In genomic region chr3:197953881-197954280, GRCh38 we compare ENCODE assay signal across 14 cellular contexts. TPM values are rescaled to one million over a fixed set of nuclear protein-coding genes. Genes with fewer than 3 reads are reported as not detected.
DNase-seq lines count a peak whose midpoint lies in the region; ATAC-seq and TF ChIP-seq lines count a peak whose summit lies in the region.
"Had no signal": no experiment of that assay in that cellular context is flagged by ENCODE, and none has a peak within 500 bp of the region (broad histone marks: within the 10 kb centered on the region; RNA-seq: fewer than 3 reads in every experiment).

No MANE protein-coding gene starts in this region.

- POLR2A ChIA-PET in MCF 10A (lab: Yijun Ruan, JAX) = interaction anchor here (0.8 to 1.5 kb wide), 3 partner anchors 9 to 64 kb away, joined by 3 to 4 read pairs (median 3); no protein-coding TSS in a partner anchor
- POLR2A ChIA-PET in activated CD8-positive, alpha-beta T cell treated with anti-CD3 and anti-CD28 coated beads for 36 hours (lab: Charles Lee) = interaction anchor here (0.8 to 0.9 kb wide), 2 partner anchors 10 to 38 kb away, joined by 3 to 4 read pairs; no protein-coding TSS in a partner anchor

- H3K36me3 ChIP-seq in breast epithelium (no peaks in the 10 kb centered on the region), ascending aorta (peaks cover 46 to 57% of the 10 kb centered on the region in 2 donors)

- no peak for TF ChIP-seq POLR2A in breast epithelium (IDR thresholded peaks at IDR 0.05)
- no peak for TF ChIP-seq POLR2A in lower leg skin (IDR thresholded peaks at IDR 0.05)

- no peaks in the 10 kb centered on the region for H3K27me3 ChIP-seq in breast epithelium
- H3K27me3 ChIP-seq in ascending aorta = no peaks in the 10 kb centered on the region
- H3K27me3 ChIP-seq: SJSA1, stomach had no signal

- intact Hi-C loops in MCF 10A (cut with micrococcal nuclease) = no loop called here
- intact Hi-C loops in breast epithelium (cut with DNase I; ENCODE audit: low total_unique reads) = no loop called here
- intact Hi-C loops in activated CD8-positive, alpha-beta T cell treated with anti-CD3 and anti-CD28 coated beads for 36 hours (cut with micrococcal nuclease) = no loop called here
- intact Hi-C loops in ascending aorta (cut with DNase I) = loop anchor here (5.0 kb wide), 1 partner anchor 217 kb away; the partner anchor contains the start of gene RUBCN
- intact Hi-C loops in lower leg skin (cut with DNase I; ENCODE audit: low total_unique reads) = no loop called here

- peaks cover 90% of the 10 kb centered on the region for H3K36me3 Mint-ChIP-seq in MCF 10A (ENCODE audit: insufficient read depth, unreplicated experiment)
- peaks cover 77% of the 10 kb centered on the region for H3K36me3 Mint-ChIP-seq in activated CD8-positive, alpha-beta T cell treated with anti-CD3 and anti-CD28 coated beads for 36 hours (ENCODE audit: low read depth)

- peak overlapping the region; percentile 49 for H3K27ac Mint-ChIP-seq in MCF 10A (ENCODE audit: low read depth, unreplicated experiment)
- peak overlapping the region; percentile 82 for H3K27ac Mint-ChIP-seq in activated CD8-positive, alpha-beta T cell treated with anti-CD3 and anti-CD28 coated beads for 36 hours
- peak overlapping the region in 1 of 2 donors; percentile 76 for H3K27ac Mint-ChIP-seq in stimulated activated naive CD8-positive, alpha-beta T cell treated with anti-CD3 and anti-CD28 coated beads, Interleukin-15, amount 100 ng/mL, for 72 hours

- H3K27ac ChIP-seq in breast epithelium (peak overlapping the region in 1 of 2 donors; percentile 14), ascending aorta (peak overlapping the region in 1 of 2 donors; percentile 6)
- H3K27ac ChIP-seq: SJSA1 had no signal

- no TSS peak for BruUV-seq in MCF 10A (replicated peaks; lab: Mats Ljungman, UMichigan)

- H3K27me3 Mint-ChIP-seq in MCF 10A (ENCODE audit: insufficient read depth, unreplicated experiment) = no peaks in the 10 kb centered on the region
- H3K27me3 Mint-ChIP-seq in activated CD8-positive, alpha-beta T cell treated with anti-CD3 and anti-CD28 coated beads for 36 hours = no peaks in the 10 kb centered on the region
- no peaks in the 10 kb centered on the region for H3K27me3 Mint-ChIP-seq in stimulated activated naive CD8-positive, alpha-beta T cell treated with anti-CD3 and anti-CD28 coated beads, Interleukin-15, amount 100 ng/mL, for 72 hours

- H3K4me1 Mint-ChIP-seq in MCF 10A (ENCODE audit: insufficient read depth, unreplicated experiment) = peaks cover 37% of the 10 kb centered on the region
- peaks cover 52% of the 10 kb centered on the region for H3K4me1 Mint-ChIP-seq in activated CD8-positive, alpha-beta T cell treated with anti-CD3 and anti-CD28 coated beads for 36 hours (ENCODE audit: low read depth)
- H3K4me1 Mint-ChIP-seq in stimulated activated naive CD8-positive, alpha-beta T cell treated with anti-CD3 and anti-CD28 coated beads, Interleukin-15, amount 100 ng/mL, for 72 hours = peaks cover 84% of the 10 kb centered on the region

- peaks cover 0 to 4% of the 10 kb centered on the region in 2 donors for H3K4me1 ChIP-seq in breast epithelium
- H3K4me1 ChIP-seq in ascending aorta = peaks cover 12 to 36% of the 10 kb centered on the region in 2 donors

- H3K4me3 ChIP-seq in breast epithelium (no peak overlapping the region), fibroblast of mammary gland (ENCODE audit: control insufficient read depth, low read depth, low read length) (no peak overlapping the region), ascending aorta (no peak overlapping the region), lower leg skin (ENCODE audit: low read depth, poor library complexity, severe bottlenecking) (no peak overlapping the region)
- H3K4me3 ChIP-seq: coronary artery, mucosa of descending colon, SJSA1 had no signal

- no peak for TF ChIP-seq CTCF in MCF 10A (IDR thresholded peaks at IDR 0.05; ENCODE audit: unreplicated experiment)
- TF ChIP-seq CTCF in breast epithelium (IDR thresholded peaks at IDR 0.05) = no peak
- no peak for TF ChIP-seq CTCF in activated CD8-positive, alpha-beta T cell treated with anti-CD3 and anti-CD28 coated beads for 36 hours (IDR thresholded peaks at IDR 0.05)
- no peak for TF ChIP-seq CTCF in fibroblast of mammary gland (conservative IDR thresholded peaks at IDR 0.05; ENCODE audit: control insufficient read depth, insufficient read depth, low read depth, low read length)
- TF ChIP-seq CTCF in ascending aorta (IDR thresholded peaks at IDR 0.05) = no peak
- no peak for TF ChIP-seq CTCF in lower leg skin (IDR thresholded peaks at IDR 0.05)

- CTCF ChIA-PET in MCF 10A (lab: Yijun Ruan, JAX) = no interaction called here
- CTCF ChIA-PET in activated CD8-positive, alpha-beta T cell treated with anti-CD3 and anti-CD28 coated beads for 36 hours (lab: Charles Lee) = interaction anchor here (2.2 kb wide), 1 partner anchor 48 kb away, joined by 11 read pairs; no protein-coding TSS in a partner anchor

- H3K9me3 ChIP-seq in breast epithelium (no peaks in the 10 kb centered on the region), ascending aorta (no peaks in the 10 kb centered on the region)
- H3K9me3 ChIP-seq: mucosa of descending colon, SJSA1, stomach had no signal

- WGBS in lower leg skin, 2 donors = 71 to 73% methylated on average over 7 of the region's 7 CpGs

- H3K9me3 Mint-ChIP-seq in MCF 10A (ENCODE audit: unreplicated experiment) = no peaks in the 10 kb centered on the region
- H3K9me3 Mint-ChIP-seq in activated CD8-positive, alpha-beta T cell treated with anti-CD3 and anti-CD28 coated beads for 36 hours = no peaks in the 10 kb centered on the region
- H3K9me3 Mint-ChIP-seq in stimulated activated naive CD8-positive, alpha-beta T cell treated with anti-CD3 and anti-CD28 coated beads, Interleukin-15, amount 100 ng/mL, for 72 hours = no peaks in the 10 kb centered on the region

- peak; percentile 77 for DNase-seq in MCF 10A (ENCODE audit: unreplicated experiment)
- DNase-seq in breast epithelium (ENCODE audit: low spot score in 2 of 2) = no peak
- DNase-seq in activated CD8-positive, alpha-beta T cell treated with anti-CD3 and anti-CD28 coated beads for 36 hours = no peak
- peak; percentile 88 for DNase-seq in fibroblast of mammary gland (ENCODE audit: low read depth)
- DNase-seq in stimulated activated naive CD8-positive, alpha-beta T cell treated with anti-CD3 and anti-CD28 coated beads, Interleukin-15, amount 100 ng/mL, for 72 hours = no peak
- DNase-seq in ascending aorta (ENCODE audit: low spot score in 2 of 2) = no peak
- no peak for DNase-seq in inferior parietal cortex (ENCODE audit: extremely low spot score)
- no peak for DNase-seq in lower leg skin (ENCODE audit: low spot score in 2 of 2)
- DNase-seq: activated CD4-positive, alpha-beta T cell treated with anti-CD3 and anti-CD28 coated beads, Interleukin-2, amount 50 U/mL, for 4 hours; mucosa of descending colon; stimulated activated CD4-positive, alpha-beta T cell treated with anti-CD3 and anti-CD28 coated beads, Interleukin-12 subunit alpha, Interleukin-12 subunit beta, amount 100 ng/mL, for 4 hours; stomach had no signal

- ATAC-seq in activated CD8-positive, alpha-beta T cell treated with anti-CD3 and anti-CD28 coated beads for 36 hours = no peak
- ATAC-seq in stimulated activated naive CD8-positive, alpha-beta T cell treated with anti-CD3 and anti-CD28 coated beads, Interleukin-15, amount 100 ng/mL, for 72 hours = no peak
- ATAC-seq: mucosa of descending colon had no signal

- peak overlapping the region; percentile 96 for H3K4me3 Mint-ChIP-seq in MCF 10A (ENCODE audit: unreplicated experiment)
- H3K4me3 Mint-ChIP-seq in activated CD8-positive, alpha-beta T cell treated with anti-CD3 and anti-CD28 coated beads for 36 hours = peak overlapping the region; percentile 95
- H3K4me3 Mint-ChIP-seq in stimulated activated naive CD8-positive, alpha-beta T cell treated with anti-CD3 and anti-CD28 coated beads, Interleukin-15, amount 100 ng/mL, for 72 hours = peak overlapping the region; percentile 79 to 80

RNA-seq across cellular contexts. Expression of gene RPL35A, which starts 3.9 kb away (rescaled TPM):
- total RNA-seq in MCF 10A (2022) (1,642 and 1,967 TPM in 2 replicates), breast epithelium (100 to 1,000 TPM; 650 to 918 (median 888) TPM), ascending aorta (291 TPM), lower leg skin (1,000 to 10,000 TPM in 1 of 4 donors, 100 to 1,000 TPM in 3; 667 to 1,167 (median 835) TPM)
- 1,000 to 10,000 TPM; 1,685 to 1,707 TPM for total RNA-seq in activated CD8-positive, alpha-beta T cell treated with anti-CD3 and anti-CD28 coated beads for 36 hours

RNA-seq across cellular contexts. Expression of gene LMLN, which starts 6.1 kb away (rescaled TPM):
- 8.0 and 11.2 TPM in 2 replicates for total RNA-seq in MCF 10A (2022)
- total RNA-seq in breast epithelium = 10 to 100 TPM in 1 of 3 donors, 1 to 10 TPM in 2; 3.9 to 12.0 (median 5.0) TPM
- 10 to 100 TPM in 1 of 2 experiments, 1 to 10 TPM in 1; 6.3 to 10.4 TPM for total RNA-seq in activated CD8-positive, alpha-beta T cell treated with anti-CD3 and anti-CD28 coated beads for 36 hours
- 0.32 TPM for total RNA-seq in ascending aorta
- 10 to 100 TPM in 1 of 4 donors, 1 to 10 TPM in 3; 2.3 to 10.4 (median 3.8) TPM for total RNA-seq in lower leg skin

Comparison
In these comparisons a context has a peak if more than half of its experiments do, and no peak if none do; other contexts are left out.
1. DNase-seq: peak in MCF 10A (single experiment) and fibroblast of mammary gland (single experiment); none in breast epithelium (0 of 2), activated CD8-positive, alpha-beta T cell treated with anti-CD3 and anti-CD28 coated beads for 36 hours (single experiment), stimulated activated naive CD8-positive, alpha-beta T cell treated with anti-CD3 and anti-CD28 coated beads, Interleukin-15, amount 100 ng/mL, for 72 hours (0 of 2), ascending aorta (0 of 2), inferior parietal cortex (single experiment) and lower leg skin (0 of 2).
2. Peak in every context shown above with its lines, with median percentiles within 50 percentile points of each other: H3K4me3 Mint-ChIP-seq.